In the genomic region with DNA sequence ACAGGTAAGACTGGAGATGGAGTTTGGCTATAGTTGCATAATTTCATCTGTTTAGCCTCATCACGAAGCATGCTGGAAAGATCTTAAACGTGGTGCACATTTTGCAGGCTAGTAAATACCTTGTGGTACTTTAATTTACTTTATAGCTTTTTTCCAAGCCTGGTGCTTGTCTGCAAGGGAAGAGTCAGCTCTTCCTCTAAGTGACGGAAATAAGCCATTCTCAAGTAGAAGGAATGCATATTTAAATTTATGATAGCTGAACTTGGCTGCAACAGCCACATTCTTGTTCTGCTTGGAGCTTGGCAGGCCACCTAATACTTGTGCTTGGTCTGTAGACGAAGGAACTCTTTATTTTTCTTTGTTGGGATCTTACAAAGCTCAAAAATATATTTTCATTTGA, we compare ENCODE assay signal across 15 cellular contexts.
DNase-seq lines count a peak whose midpoint lies in the region; ATAC-seq and TF ChIP-seq lines count a peak whose summit lies in the region.
"Had no signal": no experiment of that assay in that cellular context is flagged by ENCODE, and none has a peak within 500 bp of the region (broad histone marks: within the 10 kb centered on the region; RNA-seq: fewer than 3 reads in every experiment).

No MANE protein-coding gene starts in this region.

- ATAC-seq in gastroesophageal sphincter, result peak; percentile 59
- ATAC-seq in HG03354 (IDR thresholded peaks at IDR 0.05; ENCODE audit: poor library complexity, severe bottlenecking, unreplicated experiment), result no peak
- ATAC-seq: effector memory CD8-positive, alpha-beta T cell; K562 had no signal

- intact Hi-C loops in prostate gland (cut with DNase I), result no loop called here

- no peak for TF ChIP-seq CTCF in AG09309 (IDR thresholded peaks at IDR 0.05; ENCODE audit: control insufficient read depth, insufficient read depth, low read depth, low read length, missing control alignments)
- TF ChIP-seq CTCF in gastroesophageal sphincter (IDR thresholded peaks at IDR 0.05), result no peak
- TF ChIP-seq CTCF in prostate gland (IDR thresholded peaks at IDR 0.05), result no peak

- H3K4me3 ChIP-seq in AG09309 (ENCODE audit: control insufficient read depth, low read depth, low read length) (no peak overlapping the region), adipocyte (ENCODE audit: low read length) (peak overlapping the region; percentile 56), gastroesophageal sphincter (no peak overlapping the region), prostate gland (no peak overlapping the region)
- H3K4me3 ChIP-seq: K562 had no signal

- H3K27ac ChIP-seq in gastroesophageal sphincter (peak overlapping the region; percentile 72 to 89 (median 76)), prostate gland (peak overlapping the region; percentile 18 to 34)

- no peak for TF ChIP-seq POLR2A in gastroesophageal sphincter (IDR thresholded peaks at IDR 0.05)
- no peak for TF ChIP-seq POLR2A in prostate gland (IDR thresholded peaks at IDR 0.05)

- WGBS in gastroesophageal sphincter (ENCODE audit: low coverage in 1 of 2), 2 donors, result 5 to 21% methylated on average over 3 to 4 of the region's 4 CpGs
- 9% methylated on average over 4 of the region's 4 CpGs for WGBS in prostate gland

- H3K36me3 ChIP-seq in adipocyte (ENCODE audit: control insufficient read depth, insufficient read depth, low read length, severe bottlenecking) (no peaks in the 10 kb centered on the region), gastroesophageal sphincter (no peaks in the 10 kb centered on the region), prostate gland (no peaks in the 10 kb centered on the region)
- H3K36me3 ChIP-seq: BE2C had no signal

- peak; percentile 94 for DNase-seq in AG09309 (ENCODE audit: low read depth)
- DNase-seq in adipocyte (ENCODE audit: low read depth), result peak; percentile 78
- peak; percentile 61 for DNase-seq in prostate gland (ENCODE audit: low spot score)
- no peak for DNase-seq in mucosa of gallbladder (ENCODE audit: low spot score)
- no peak for DNase-seq in NCI-H510A (lab: John Stamatoyannopoulos, UW)
- DNase-seq in T-helper 1 cell, result no peak
- DNase-seq: activated CD4-positive, alpha-beta memory T cell treated with anti-CD3 and anti-CD28 coated beads for 36 hours; activated naive CD4-positive, alpha-beta T cell treated with anti-CD3 and anti-CD28 coated beads, Interleukin-2, amount 10 ng/mL, durations not matched to agents 7 days and 5 days; BE2C; effector memory CD8-positive, alpha-beta T cell; NCI-H2081; nucleus accumbens had no signal

- H3K9me3 ChIP-seq in adipocyte (ENCODE audit: control insufficient read depth, low read length) (no peaks in the 10 kb centered on the region), gastroesophageal sphincter (no peaks in the 10 kb centered on the region), prostate gland (no peaks in the 10 kb centered on the region)
- H3K9me3 ChIP-seq: BE2C had no signal

- peak overlapping the region; percentile 78 for H3K9ac ChIP-seq in adipocyte (ENCODE audit: low read length)

- no peak for TF ChIP-seq EP300 in gastroesophageal sphincter (IDR thresholded peaks at IDR 0.05)

- no peaks in the 10 kb centered on the region for H3K27me3 ChIP-seq in adipocyte (replicated peaks; ENCODE audit: control insufficient read depth, insufficient read depth, low read length)
- no peaks in the 10 kb centered on the region for H3K27me3 ChIP-seq in gastroesophageal sphincter
- H3K27me3 ChIP-seq in prostate gland (replicated peaks; ENCODE audit: insufficient read depth), result no peaks in the 10 kb centered on the region
- H3K27me3 ChIP-seq: BE2C had no signal

- H3K4me1 ChIP-seq in adipocyte (ENCODE audit: control insufficient read depth, insufficient read depth, low read length) (peaks cover 26% of the 10 kb centered on the region), gastroesophageal sphincter (peaks cover 15 to 53% (median 19%) of the 10 kb centered on the region in 3 donors), prostate gland (replicated peaks) (peaks cover 3% of the 10 kb centered on the region)

Comparison
In these comparisons a context has a peak if more than half of its experiments do, and no peak if none do; other contexts are left out.
1. DNase-seq: peak in AG09309 (single experiment), adipocyte (single experiment) and prostate gland (single experiment); none in mucosa of gallbladder (single experiment), NCI-H510A (single experiment) and T-helper 1 cell (0 of 5).